ENCODE assay signal across 9 cellular contexts in genomic region chr4:791866-792630, GRCh38. TPM values are rescaled to one million over a fixed set of nuclear protein-coding genes. Genes with fewer than 3 reads are reported as not detected.
DNase-seq lines count a peak whose midpoint lies in the region; ATAC-seq, FAIRE-seq and TF ChIP-seq lines count a peak whose summit lies in the region.
"Had no signal": no experiment of that assay in that cellular context is flagged by ENCODE, and none has a peak within 500 bp of the region (broad histone marks: within the 10 kb centered on the region; RNA-seq: fewer than 3 reads in every experiment).

No MANE protein-coding gene starts in this region.

- H3K9me3 Mint-ChIP-seq in activated CD4-positive, alpha-beta T cell treated with anti-CD3 and anti-CD28 coated beads for 36 hours (ENCODE audit: low read depth) = no peaks in the 10 kb centered on the region
- H3K9me3 Mint-ChIP-seq in activated naive CD8-positive, alpha-beta T cell (ENCODE audit: low read depth) = no peaks in the 10 kb centered on the region

- TF ChIP-seq RAD21 in HepG2 (CRISPR knock-in tag; IDR thresholded peaks at IDR 0.05) = no peak

- peak overlapping the region; percentile 58 for H3K4me3 Mint-ChIP-seq in activated CD4-positive, alpha-beta T cell treated with anti-CD3 and anti-CD28 coated beads for 36 hours
- H3K4me3 Mint-ChIP-seq in activated naive CD8-positive, alpha-beta T cell = peak overlapping the region; percentile 42

- ATAC-seq in activated CD4-positive, alpha-beta T cell treated with anti-CD3 and anti-CD28 coated beads for 36 hours = peak; percentile 72
- ATAC-seq in HepG2 (no peak), upper lobe of left lung (ENCODE audit: low FRiP score in 2 of 2) (no peak), HG03571 (IDR thresholded peaks at IDR 0.05; ENCODE audit: unreplicated experiment) (no peak)

- H4K20me1 ChIP-seq in HepG2 (ENCODE audit: insufficient read depth, low read length) = no peaks in the 10 kb centered on the region

- POLR2A ChIA-PET in activated CD4-positive, alpha-beta T cell treated with anti-CD3 and anti-CD28 coated beads for 36 hours (lab: Charles Lee) = no interaction called here
- POLR2A ChIA-PET in HepG2 (lab: Yijun Ruan, JAX) = interaction anchor here (1.0 to 3.4 kb wide), 2 partner anchors 10 to 11 kb away, joined by 3 to 27 read pairs; no protein-coding TSS in a partner anchor

- no peak overlapping the region for H3K27ac ChIP-seq in HepG2 (ENCODE audit: extremely low read length, insufficient read depth, low read length)
- no peak overlapping the region for H3K27ac ChIP-seq in upper lobe of left lung
- no peak overlapping the region for H3K27ac ChIP-seq in tibial artery

- TF ChIP-seq EP300 in HepG2 (IDR thresholded peaks at IDR 0.05; ENCODE audit: low read depth in 2 of 2, low read length in 2 of 2) (no peak), HepG2 (CRISPR knock-in tag; IDR thresholded peaks at IDR 0.05; ENCODE audit: borderline replicate concordance) (no peak), upper lobe of left lung (IDR thresholded peaks at IDR 0.05) (no peak)

- no peaks in the 10 kb centered on the region for H3K9me3 ChIP-seq in HepG2 (ENCODE audit: low read length)
- no peaks in the 10 kb centered on the region for H3K9me3 ChIP-seq in upper lobe of left lung
- H3K9me3 ChIP-seq in tibial artery = no peaks in the 10 kb centered on the region

- H3K4me3 ChIP-seq in HepG2 (replicated peaks in 1 of 3; ENCODE audit: insufficient read depth in 1 of 3, low read depth in 2 of 3, low read length in 3 of 3) = no peak overlapping the region; a peak in 1 of 6 replicates
- H3K4me3 ChIP-seq in upper lobe of left lung = peak overlapping the region in 3 of 4 donors; percentile 1 to 32 (median 31)
- H3K4me3 ChIP-seq in tibial artery = no peak overlapping the region

- no peak for TF ChIP-seq CTCF in HepG2 (CRISPR knock-in tag; IDR thresholded peaks at IDR 0.05)
- no peak for TF ChIP-seq CTCF in upper lobe of left lung (IDR thresholded peaks at IDR 0.05)
- TF ChIP-seq CTCF in tibial artery (IDR thresholded peaks at IDR 0.05) = no peak

- CTCF ChIA-PET in activated CD4-positive, alpha-beta T cell treated with anti-CD3 and anti-CD28 coated beads for 36 hours (lab: Charles Lee) = no interaction called here
- CTCF ChIA-PET in HepG2 (lab: Yijun Ruan, JAX; ENCODE audit: low intra/inter-chr PET ratio, low total read pairs) = no interaction called here

- intact Hi-C loops in activated CD4-positive, alpha-beta T cell treated with anti-CD3 and anti-CD28 coated beads for 36 hours (cut with DNase I, micrococcal nuclease) = no loop called here
- intact Hi-C loops in HepG2 (cut with micrococcal nuclease; ENCODE audit: unreplicated experiment) = no loop called here
- intact Hi-C loops in tibial artery (cut with DNase I; ENCODE audit: low total_unique reads) = no loop called here

- 71% methylated on average over 16 of the region's 52 CpGs for WGBS in HepG2 (ENCODE audit: low lambda C conversion rate)
- WGBS in upper lobe of left lung, 2 donors = 10 to 26% methylated on average over 2 to 33 of the region's 52 CpGs

- peak; percentile 75 for DNase-seq in activated CD4-positive, alpha-beta T cell treated with anti-CD3 and anti-CD28 coated beads for 36 hours
- no peak for DNase-seq in activated CD4-positive, alpha-beta T cell treated with anti-CD3 and anti-CD28 coated beads for 1 hour
- no peak for DNase-seq in HepG2 (ENCODE audit: low spot score)
- peak in 1 of 2 donors; percentile 91 for DNase-seq in upper lobe of left lung
- no peak for DNase-seq in DMS53 (lab: John Stamatoyannopoulos, UW)
- DNase-seq in tibial artery = no peak

- no TSS peak for BruUV-seq in HepG2 (replicated peaks; lab: Mats Ljungman, UMichigan)

- H3K27me3 Mint-ChIP-seq in activated CD4-positive, alpha-beta T cell treated with anti-CD3 and anti-CD28 coated beads for 36 hours = peaks cover 30% of the 10 kb centered on the region
- H3K27me3 Mint-ChIP-seq in activated naive CD8-positive, alpha-beta T cell = peaks cover 20% of the 10 kb centered on the region

- no peaks in the 10 kb centered on the region for H3K36me3 ChIP-seq in HepG2 (replicated peaks in 1 of 2; ENCODE audit: control insufficient read depth in 1 of 2, insufficient read depth in 2 of 2, low read length in 2 of 2)
- no peaks in the 10 kb centered on the region for H3K36me3 ChIP-seq in upper lobe of left lung
- no peaks in the 10 kb centered on the region for H3K36me3 ChIP-seq in tibial artery

- in situ Hi-C loops in HepG2 (cut with HindIII; ENCODE audit: extremely low pct_ligation_motif_present, low pct_unique_long_range_greater_than_20kb) = no loop called here

- peaks cover 23% of the 10 kb centered on the region for H3K4me1 Mint-ChIP-seq in activated CD4-positive, alpha-beta T cell treated with anti-CD3 and anti-CD28 coated beads for 36 hours
- H3K4me1 Mint-ChIP-seq in activated naive CD8-positive, alpha-beta T cell (ENCODE audit: low read depth) = peaks cover 22% of the 10 kb centered on the region

- H3K27me3 ChIP-seq in HepG2 (ENCODE audit: control insufficient read depth in 1 of 2, insufficient read depth in 2 of 2, low read length in 2 of 2) = peaks cover 19 to 92% of the 10 kb centered on the region in 2 experiments
- peaks cover 5 to 48% (median 30%) of the 10 kb centered on the region in 4 donors for H3K27me3 ChIP-seq in upper lobe of left lung
- peaks cover 0 to 97% of the 10 kb centered on the region in 2 donors for H3K27me3 ChIP-seq in tibial artery

- no peaks in the 10 kb centered on the region for H3K79me2 ChIP-seq in HepG2 (ENCODE audit: insufficient read depth, low read length)

- H2AFZ ChIP-seq in HepG2 (ENCODE audit: low read length) = no peak overlapping the region

- FAIRE-seq in HepG2 (lab: Jason Lieb, UNC) = no peak
- FAIRE-seq: A204.1 had no signal

- no peak overlapping the region for H3K27ac Mint-ChIP-seq in activated CD4-positive, alpha-beta T cell treated with anti-CD3 and anti-CD28 coated beads for 36 hours
- no peak overlapping the region for H3K27ac Mint-ChIP-seq in activated naive CD8-positive, alpha-beta T cell

- H3K4me2 ChIP-seq in HepG2 (ENCODE audit: low read depth, low read length) = peak overlapping the region; percentile 27; the same call in 1 of the 2 replicates

- no peaks in the 10 kb centered on the region for H3K36me3 Mint-ChIP-seq in activated CD4-positive, alpha-beta T cell treated with anti-CD3 and anti-CD28 coated beads for 36 hours (ENCODE audit: low read depth)
- no peaks in the 10 kb centered on the region for H3K36me3 Mint-ChIP-seq in activated naive CD8-positive, alpha-beta T cell

- peaks cover 27% of the 10 kb centered on the region for H3K4me1 ChIP-seq in HepG2 (ENCODE audit: insufficient read depth, low read length)
- H3K4me1 ChIP-seq in upper lobe of left lung = peaks cover 15 to 27% (median 19%) of the 10 kb centered on the region in 4 donors
- peaks cover 0 to 30% (median 21%) of the 10 kb centered on the region in 4 donors for H3K4me1 ChIP-seq in tibial artery

- TF ChIP-seq POLR2A in HepG2 (IDR thresholded peaks at IDR 0.05; ENCODE audit: insufficient read depth in 1 of 2, low read depth in 2 of 2, low read length in 2 of 2) (no peak), upper lobe of left lung (IDR thresholded peaks at IDR 0.05) (no peak)

- H3K9ac ChIP-seq in HepG2 (ENCODE audit: insufficient read depth, low read depth, low read length) = no peak overlapping the region

TF ChIP-seq in HepG2, 621 proteins besides CTCF, POLR2A, EP300 and RAD21 (continues in another document):
- TF ChIP-seq AGO1 (IDR thresholded peaks at IDR 0.05; ENCODE audit: low read depth, low read length, poor library complexity, severe bottlenecking) = peak; percentile 62
- no peak for TF ChIP-seq ATF7 (IDR thresholded peaks at IDR 0.05)
- no peak for TF ChIP-seq ATF7 (CRISPR knock-in tag; IDR thresholded peaks at IDR 0.05)
- TF ChIP-seq GABPB1 (CRISPR knock-in tag; IDR thresholded peaks at IDR 0.05) = 0 out of 2 replicates have a peak, but pooled peaks have one; percentile 8

RNA-seq across cellular contexts. Expression of gene CPLX1, which starts 33.9 kb away (rescaled TPM):
- total RNA-seq in activated CD4-positive, alpha-beta T cell treated with anti-CD3 and anti-CD28 coated beads for 36 hours = under 1 TPM; 0.28 to 0.50 TPM
- 0.18 and 0.36 TPM in 2 replicates for total RNA-seq in HepG2 (2016; rRNA removed; fragmentation: Illumina TruSeq; extraction: Trizol)
- total RNA-seq in HepG2 (2016; cell fraction: cytosol; rRNA removed; fragmentation: Illumina TruSeq; extraction: Trizol; ENCODE audit: low read depth) = 0.30 TPM in 1 of 2 replicates, not detected in the other
- total RNA-seq in HepG2 (2016; cell fraction: insoluble cytoplasmic fraction; rRNA removed; fragmentation: Illumina TruSeq; extraction: Trizol) = 0.16 and 0.24 TPM in 2 replicates
- total RNA-seq in HepG2 (2016; cell fraction: membrane; rRNA removed; fragmentation: Illumina TruSeq; extraction: Trizol) = 0.37 and 0.48 TPM in 2 replicates
- total RNA-seq in HepG2 (2016; cell fraction: nucleus; rRNA removed; fragmentation: Illumina TruSeq; extraction: Trizol) = not detected in 2 replicates
- 0.18 and 0.57 TPM in 2 replicates for polyA plus RNA-seq in HepG2 (2011; rRNA removed)
- polyA plus RNA-seq in HepG2 (2011; cell fraction: cytosol; rRNA removed) = 0.08 and 0.18 TPM in 2 replicates
- polyA plus RNA-seq in HepG2 (2011; cell fraction: nucleus; rRNA removed) = 0.58 and 0.95 TPM in 2 replicates
- 0.87 and 3.8 TPM in 2 replicates for polyA plus RNA-seq in HepG2 (2012)
- polyA plus RNA-seq in HepG2 (2016; cell fraction: cytosol; fragmentation: Illumina TruSeq; extraction: Trizol; ENCODE audit: low read depth) = 0.68 and 0.69 TPM in 2 replicates
- polyA plus RNA-seq in HepG2 (2016; cell fraction: insoluble cytoplasmic fraction; fragmentation: Illumina TruSeq; extraction: Trizol; ENCODE audit: low read depth) = 0.49 and 0.90 TPM in 2 replicates
- polyA plus RNA-seq in HepG2 (2016; cell fraction: membrane; fragmentation: Illumina TruSeq; extraction: Trizol; ENCODE audit: low read depth) = 0.89 and 1.3 TPM in 2 replicates
- polyA plus RNA-seq in HepG2 (2016; cell fraction: nucleus; fragmentation: Illumina TruSeq; extraction: Trizol; ENCODE audit: insufficient read depth, low read depth) = 0.38 and 0.60 TPM in 2 replicates
- polyA minus RNA-seq in HepG2 (2011; rRNA and poly(A)+ RNA removed; ENCODE audit: low replicate concordance) = 0.12 and 0.68 TPM in 2 replicates
- polyA minus RNA-seq in HepG2 (2011; cell fraction: cytosol; rRNA and poly(A)+ RNA removed) = 0.30 TPM in 1 of 2 replicates, not detected in the other
- 0.25 TPM in 1 of 2 replicates, not detected in the other for polyA minus RNA-seq in HepG2 (2011; cell fraction: nucleus; rRNA and poly(A)+ RNA removed)
- 1 to 10 TPM in 5 of 6 donors, under 1 TPM in 1; 0.61 to 4.2 (median 1.8) TPM for total RNA-seq in upper lobe of left lung

Comparison
In these comparisons a context has a peak if more than half of its experiments do, and no peak if none do; other contexts are left out.
1. H3K4me3 ChIP-seq: peak in upper lobe of left lung (3 of 4); none in HepG2 (0 of 3) and tibial artery (0 of 2).